In the genomic region with DNA sequence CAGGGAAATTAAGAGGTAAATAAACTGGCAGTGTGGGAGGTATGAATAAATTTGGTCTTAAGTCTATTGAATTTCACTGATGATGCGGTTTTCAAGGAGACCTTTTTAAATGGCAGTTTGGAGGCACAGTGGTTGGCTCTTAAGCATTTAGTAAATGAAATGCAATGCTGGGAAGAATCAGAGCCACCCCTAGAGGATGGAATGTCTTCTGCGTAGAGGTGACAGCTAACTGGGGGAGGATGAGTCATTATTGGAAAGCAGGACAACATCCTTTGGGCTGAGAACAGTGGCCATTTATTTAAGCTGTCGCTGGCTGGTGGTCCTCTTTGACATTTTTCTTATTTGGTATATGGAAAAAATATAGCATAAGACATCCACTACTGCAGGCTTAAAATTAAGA, we compare ENCODE assay signal across 15 cellular contexts.
DNase-seq lines count a peak whose midpoint lies in the region; ATAC-seq, FAIRE-seq and TF ChIP-seq lines count a peak whose summit lies in the region.
"Had no signal": no experiment of that assay in that cellular context is flagged by ENCODE, and none has a peak within 500 bp of the region (broad histone marks: within the 10 kb centered on the region; RNA-seq: fewer than 3 reads in every experiment).

No MANE protein-coding gene starts in this region.

- peak overlapping the region; percentile 25 for H3K27ac Mint-ChIP-seq in GM23338
- H3K27ac Mint-ChIP-seq: activated naive CD4-positive, alpha-beta T cell treated with anti-CD3 and anti-CD28 coated beads, Interleukin-2, amount 10 ng/mL, durations not matched to agents 7 days and 5 days had no signal

- no peak overlapping the region for H3K4me3 Mint-ChIP-seq in GM23338
- H3K4me3 Mint-ChIP-seq: activated naive CD4-positive, alpha-beta T cell treated with anti-CD3 and anti-CD28 coated beads, Interleukin-2, amount 10 ng/mL, durations not matched to agents 7 days and 5 days had no signal

- in situ Hi-C loops in GM13977 (cut with MboI; ENCODE audit: low pct_unique_long_range_greater_than_20kb, low sequenced_read_pairs, unreplicated experiment): no loop called here

- H3K4me1 Mint-ChIP-seq in GM23338: peaks cover 6% of the 10 kb centered on the region
- H3K4me1 Mint-ChIP-seq: activated naive CD4-positive, alpha-beta T cell treated with anti-CD3 and anti-CD28 coated beads, Interleukin-2, amount 10 ng/mL, durations not matched to agents 7 days and 5 days had no signal

- no peaks in the 10 kb centered on the region for H3K36me3 Mint-ChIP-seq in GM23338 (ENCODE audit: low read depth)
- H3K36me3 Mint-ChIP-seq: activated naive CD4-positive, alpha-beta T cell treated with anti-CD3 and anti-CD28 coated beads, Interleukin-2, amount 10 ng/mL, durations not matched to agents 7 days and 5 days had no signal

- peaks cover 2% of the 10 kb centered on the region for H3K27me3 Mint-ChIP-seq in GM23338 (ENCODE audit: insufficient read depth, low read depth, poor library complexity)
- H3K27me3 Mint-ChIP-seq: activated naive CD4-positive, alpha-beta T cell treated with anti-CD3 and anti-CD28 coated beads, Interleukin-2, amount 10 ng/mL, durations not matched to agents 7 days and 5 days had no signal

- H3K27ac ChIP-seq in GM23338 (ENCODE audit: low read depth) (0 out of 2 replicates have a peak overlapping the region, but pooled peaks have one; percentile 14), PC-3 (ENCODE audit: low read length) (no peak overlapping the region), iPS DF 6.9 (ENCODE audit: low read length) (no peak overlapping the region)
- H3K27ac ChIP-seq: BLaER1 treated with 17β-estradiol and CSF1 and Interleukin-3, amounts not matched to agents 10 nM and 100 nM; right atrium auricular region; stomach had no signal

- no peak overlapping the region for H3K4me3 ChIP-seq in BE2C (ENCODE audit: low read depth, low read length)
- no peak overlapping the region for H3K4me3 ChIP-seq in GM23338
- no peak overlapping the region for H3K4me3 ChIP-seq in PC-3 (ENCODE audit: low read length)
- H3K4me3 ChIP-seq in iPS DF 6.9 (ENCODE audit: low read length): no peak overlapping the region
- H3K4me3 ChIP-seq: BLaER1 treated with 17β-estradiol and CSF1 and Interleukin-3, amounts not matched to agents 10 nM and 100 nM; right atrium auricular region; stomach had no signal

- no peak for FAIRE-seq in GM12892 (lab: Jason Lieb, UNC)
- FAIRE-seq: endothelial cell of umbilical vein had no signal

- H3K36me3 ChIP-seq in BE2C (no peaks in the 10 kb centered on the region), GM23338 (ENCODE audit: insufficient read depth) (no peaks in the 10 kb centered on the region), PC-3 (ENCODE audit: low read depth, low read length) (no peaks in the 10 kb centered on the region), iPS DF 6.9 (ENCODE audit: control insufficient read depth, insufficient read depth, low read length) (no peaks in the 10 kb centered on the region)
- H3K36me3 ChIP-seq: BLaER1 treated with 17β-estradiol and CSF1 and Interleukin-3, amounts not matched to agents 10 nM and 100 nM; right atrium auricular region; stomach had no signal

- WGBS in iPS DF 6.9 (ENCODE audit: insufficient coverage, insufficient read length): no CpG with 5 or more reads among the region's 3 CpGs

- TF ChIP-seq CTCF in BE2C (IDR thresholded peaks at IDR 0.05; ENCODE audit: low read depth, low read length) (0 out of 2 replicates have a peak, but pooled peaks have one; percentile 13), GM23338 (conservative IDR thresholded peaks at IDR 0.05; ENCODE audit: low read depth in 2 of 2) (peak; percentile 76 to 86), PC-3 (conservative IDR thresholded peaks at IDR 0.05; ENCODE audit: low read depth, low read length) (peak; percentile 55), GM13977 (IDR thresholded peaks at IDR 0.05; ENCODE audit: extremely low read depth, insufficient read depth, missing control alignments) (no peak)

- no peak overlapping the region for H3K9ac ChIP-seq in PC-3 (ENCODE audit: low read length)
- H3K9ac ChIP-seq: BLaER1 treated with 17β-estradiol and CSF1 and Interleukin-3, amounts not matched to agents 10 nM and 100 nM had no signal

- H3K4me2 ChIP-seq in GM23338 (no peak overlapping the region), PC-3 (ENCODE audit: low read length) (no peak overlapping the region)
- H3K4me2 ChIP-seq: BLaER1 treated with 17β-estradiol and CSF1 and Interleukin-3, amounts not matched to agents 10 nM and 100 nM had no signal

- H3K9me3 ChIP-seq in BE2C: no peaks in the 10 kb centered on the region
- H3K9me3 ChIP-seq in PC-3 (ENCODE audit: low read length): no peaks in the 10 kb centered on the region
- no peaks in the 10 kb centered on the region for H3K9me3 ChIP-seq in iPS DF 6.9 (ENCODE audit: control insufficient read depth, insufficient read depth, low read length)
- H3K9me3 ChIP-seq: BLaER1 treated with 17β-estradiol and CSF1 and Interleukin-3, amounts not matched to agents 10 nM and 100 nM; right atrium auricular region; stomach had no signal

- no peaks in the 10 kb centered on the region for H3K79me2 ChIP-seq in GM23338 (replicated peaks; ENCODE audit: insufficient read depth)
- no peaks in the 10 kb centered on the region for H3K79me2 ChIP-seq in PC-3 (ENCODE audit: low read length)

- no peaks in the 10 kb centered on the region for H3K27me3 ChIP-seq in BE2C
- no peaks in the 10 kb centered on the region for H3K27me3 ChIP-seq in GM23338 (ENCODE audit: insufficient read depth)
- no peaks in the 10 kb centered on the region for H3K27me3 ChIP-seq in PC-3 (ENCODE audit: low read length)
- no peaks in the 10 kb centered on the region for H3K27me3 ChIP-seq in iPS DF 6.9 (ENCODE audit: control insufficient read depth, insufficient read depth, low read length)
- H3K27me3 ChIP-seq: BLaER1 treated with 17β-estradiol and CSF1 and Interleukin-3, amounts not matched to agents 10 nM and 100 nM; right atrium auricular region; stomach had no signal

- no peaks in the 10 kb centered on the region for H3K9me3 Mint-ChIP-seq in GM23338

- H3F3A ChIP-seq in GM23338 (replicated peaks; ENCODE audit: low read depth): no peaks in the 10 kb centered on the region
- no peaks in the 10 kb centered on the region for H3F3A ChIP-seq in PC-3 (ENCODE audit: low read length, unreplicated experiment)

- TF ChIP-seq POLR2A in GM12892 (IDR thresholded peaks at IDR 0.05; ENCODE audit: low read depth, low read length): no peak

- H4K20me1 ChIP-seq in GM23338 (replicated peaks; ENCODE audit: insufficient read depth): 0 out of 2 replicates have a peak, but pooled peaks cover 3% of the 10 kb centered on the region
- H4K20me1 ChIP-seq in PC-3 (ENCODE audit: low read length): 0 out of 2 replicates have a peak, but pooled peaks cover 4% of the 10 kb centered on the region
- H4K20me1 ChIP-seq: BLaER1 treated with 17β-estradiol and CSF1 and Interleukin-3, amounts not matched to agents 10 nM and 100 nM had no signal

- BruUV-seq in PC-3 (replicated peaks; lab: Mats Ljungman, UMichigan): no TSS peak

- POLR2A ChIA-PET in PC-3 (lab: Charles Lee; ENCODE audit: unreplicated experiment): no interaction called here

- H3K9me2 ChIP-seq in GM23338 (ENCODE audit: insufficient read depth): no peaks in the 10 kb centered on the region
- no peaks in the 10 kb centered on the region for H3K9me2 ChIP-seq in PC-3 (replicated peaks; ENCODE audit: low read length)

- no peaks in the 10 kb centered on the region for H3K4me1 ChIP-seq in BE2C
- H3K4me1 ChIP-seq in GM23338 (ENCODE audit: insufficient read depth): 0 out of 2 replicates have a peak, but pooled peaks cover 7% of the 10 kb centered on the region
- H3K4me1 ChIP-seq in PC-3 (ENCODE audit: insufficient read depth, low read length): peaks cover 8% of the 10 kb centered on the region
- H3K4me1 ChIP-seq in iPS DF 6.9 (ENCODE audit: control insufficient read depth, insufficient read depth, low read length): peaks cover 1% of the 10 kb centered on the region; the same call in 1 of the 2 replicates
- H3K4me1 ChIP-seq: BLaER1 treated with 17β-estradiol and CSF1 and Interleukin-3, amounts not matched to agents 10 nM and 100 nM; right atrium auricular region; stomach had no signal

- ATAC-seq in GM23338 (peak; percentile 98), PC-3 (no peak), GM21528 (IDR thresholded peaks at IDR 0.05; ENCODE audit: low FRiP score, unreplicated experiment) (no peak)

- no peak overlapping the region for H2AFZ ChIP-seq in GM23338
- H2AFZ ChIP-seq in PC-3 (ENCODE audit: low read length): no peak overlapping the region

- CTCF ChIA-PET in PC-3 (lab: Charles Lee): no interaction called here

- intact Hi-C loops in PC-3 (cut with micrococcal nuclease): loop anchor here (10.0 kb wide), 1 partner anchor 107 kb away; no protein-coding TSS in a partner anchor

- DNase-seq in BE2C (no peak), GM23338 (ENCODE audit: low spot score) (peak; percentile 90), PC-3 (peak; percentile 61), iPS DF 6.9 (ENCODE audit: low read depth, low spot score) (peak; percentile 52), GM12892 (ENCODE audit: insufficient read length) (no peak), GM13977 (ENCODE audit: low spot score) (no peak)
- no peak for DNase-seq in stimulated activated CD8-positive, alpha-beta memory T cell treated with anti-CD3 and anti-CD28 coated beads, Interleukin-4, amount 100 ng/mL, for 48 hours
- DNase-seq: activated naive CD4-positive, alpha-beta T cell treated with anti-CD3 and anti-CD28 coated beads, Interleukin-2, amount 10 ng/mL, durations not matched to agents 7 days and 5 days; NCI-H1694 treated with DMSO at 0.1 percent for 48 hours; stomach; T1000 had no signal

TF ChIP-seq in GM23338, 12 proteins besides CTCF, POLR2A, EP300 and RAD21 (continues in another document):
- peak; percentile 73 for TF ChIP-seq CREB1 (CRISPR knock-in tag; IDR thresholded peaks at IDR 0.05; ENCODE audit: low read depth)
- no peak for TF ChIP-seq STAT1 (IDR thresholded peaks at IDR 0.05; ENCODE audit: unreplicated experiment)
- TF ChIP-seq, protein P1, sequence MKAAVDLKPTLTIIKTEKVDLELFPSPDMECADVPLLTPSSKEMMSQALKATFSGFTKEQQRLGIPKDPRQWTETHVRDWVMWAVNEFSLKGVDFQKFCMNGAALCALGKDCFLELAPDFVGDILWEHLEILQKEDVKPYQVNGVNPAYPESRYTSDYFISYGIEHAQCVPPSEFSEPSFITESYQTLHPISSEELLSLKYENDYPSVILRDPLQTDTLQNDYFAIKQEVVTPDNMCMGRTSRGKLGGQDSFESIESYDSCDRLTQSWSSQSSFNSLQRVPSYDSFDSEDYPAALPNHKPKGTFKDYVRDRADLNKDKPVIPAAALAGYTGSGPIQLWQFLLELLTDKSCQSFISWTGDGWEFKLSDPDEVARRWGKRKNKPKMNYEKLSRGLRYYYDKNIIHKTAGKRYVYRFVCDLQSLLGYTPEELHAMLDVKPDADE (IDR thresholded peaks at IDR 0.05): no peak
- TF ChIP-seq ZNF331 (CRISPR knock-in tag; IDR thresholded peaks at IDR 0.05; ENCODE audit: low read depth): no peak
- TF ChIP-seq JUNB (IDR thresholded peaks at IDR 0.05; ENCODE audit: unreplicated experiment): no peak

Comparison
In these comparisons a context has a peak if more than half of its experiments do, and no peak if none do; other contexts are left out.
1. DNase-seq: peak in GM23338 (single experiment), PC-3 (single experiment) and iPS DF 6.9 (single experiment); none in BE2C (single experiment), GM12892 (single experiment), stimulated activated CD8-positive, alpha-beta memory T cell treated with anti-CD3 and anti-CD28 coated beads, Interleukin-4, amount 100 ng/mL, for 48 hours (single experiment) and GM13977 (single experiment).